In genomic region chrX:150405576-150405975, GRCh38 we compare ENCODE assay signal across 2 cellular contexts.
TF ChIP-seq lines count a peak whose summit lies in the region.

No MANE protein-coding gene starts in this region.

TF ChIP-seq in SK-N-SH, 30 proteins besides CTCF, POLR2A, EP300 and RAD21 (continued from another document):
- TF ChIP-seq IRF3 (IDR thresholded peaks at IDR 0.05; ENCODE audit: low read depth, low read length) (no peak), FOSL2 (IDR thresholded peaks at IDR 0.05; ENCODE audit: borderline replicate concordance, low read depth) (no peak), SMC3 (IDR thresholded peaks at IDR 0.05; ENCODE audit: low read depth, low read length) (no peak), NRF1 (IDR thresholded peaks at IDR 0.05; ENCODE audit: low read depth, low read length) (no peak), MXI1 (IDR thresholded peaks at IDR 0.05; ENCODE audit: low read depth, low read length) (no peak), RXRA (IDR thresholded peaks at IDR 0.05; ENCODE audit: borderline replicate concordance, low read depth) (no peak), MAX (IDR thresholded peaks at IDR 0.05; ENCODE audit: low read depth) (no peak), REST (IDR thresholded peaks at IDR 0.05; ENCODE audit: low read depth, low read length) (no peak), FOXJ3 (CRISPR knock-in tag; IDR thresholded peaks at IDR 0.05) (no peak)

TF ChIP-seq in SK-N-SH treated with all-trans-retinoic acid at 6 μM for 48 hours, 23 proteins besides CTCF, POLR2A, EP300 and RAD21 (continued from another document):
- TF ChIP-seq ZFP3 (CRISPR knock-in tag; IDR thresholded peaks at IDR 0.05): no peak
